24 cellular contexts compared by ENCODE assay signal in the genomic region with DNA sequence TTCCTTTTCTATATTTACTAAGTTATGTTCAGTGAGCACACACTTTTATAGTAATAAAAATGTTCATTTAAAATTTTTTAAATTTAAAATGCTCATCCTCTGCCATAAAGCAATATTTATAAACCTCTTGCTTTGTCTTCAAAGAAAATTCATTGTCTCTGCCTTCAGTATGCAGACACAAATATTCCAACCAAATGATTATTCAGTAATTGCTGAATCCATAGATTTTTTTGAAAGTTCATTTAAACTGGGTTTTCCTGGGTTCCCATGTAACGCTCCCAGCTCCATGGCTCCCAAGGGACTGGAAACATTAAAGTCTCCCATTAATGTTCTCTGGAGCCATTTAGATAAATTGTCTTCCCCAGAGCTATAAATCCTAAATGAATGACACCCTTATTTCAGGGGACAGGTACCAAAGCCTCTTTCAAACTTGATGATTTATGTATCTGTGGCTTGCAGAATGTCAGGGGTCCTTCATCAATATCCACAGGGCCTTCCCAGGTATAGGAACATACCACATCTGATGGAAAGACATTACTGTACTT.
"Had no signal": no experiment of that assay in that cellular context is flagged by ENCODE, and none has a peak within 500 bp of the region (broad histone marks: within the 10 kb centered on the region; RNA-seq: fewer than 3 reads in every experiment).

No MANE protein-coding gene starts in this region.

- H3K9me3 Mint-ChIP-seq: neural crest cell; stimulated activated naive CD8-positive, alpha-beta T cell treated with anti-CD3 and anti-CD28 coated beads, Interleukin-15, amount 100 ng/mL, for 72 hours had no signal

- H3K4me3 ChIP-seq: coronary artery, gastroesophageal sphincter, heart left ventricle, hepatocyte, left lung, pancreas, right lobe of liver, smooth muscle cell, thyroid gland had no signal

- H3K36me3 Mint-ChIP-seq: naive thymus-derived CD8-positive, alpha-beta T cell had no signal

- H3K27ac ChIP-seq: coronary artery, epithelial cell of prostate, foreskin keratinocyte, gastroesophageal sphincter, heart left ventricle, left lung, neutrophil, pancreas, right lobe of liver, thyroid gland had no signal

- H3K27ac Mint-ChIP-seq: naive thymus-derived CD8-positive, alpha-beta T cell; stimulated activated naive CD8-positive, alpha-beta T cell treated with anti-CD3 and anti-CD28 coated beads, Interleukin-15, amount 100 ng/mL, for 72 hours had no signal

- H3K4me3 Mint-ChIP-seq: naive thymus-derived CD8-positive, alpha-beta T cell; neural crest cell; stimulated activated naive CD8-positive, alpha-beta T cell treated with anti-CD3 and anti-CD28 coated beads, Interleukin-15, amount 100 ng/mL, for 72 hours had no signal

- H3K27me3 ChIP-seq: hepatocyte, pancreas, right lobe of liver, thyroid gland had no signal

- H3K4me1 Mint-ChIP-seq: stimulated activated naive CD8-positive, alpha-beta T cell treated with anti-CD3 and anti-CD28 coated beads, Interleukin-15, amount 100 ng/mL, for 72 hours had no signal

- DNase-seq: effector CD4-positive, alpha-beta T cell; foreskin keratinocyte; heart left ventricle; left cardiac atrium; left lung; mesendoderm; naive thymus-derived CD8-positive, alpha-beta T cell; pancreas; right lobe of liver; stimulated activated CD4-positive, alpha-beta T cell treated with anti-CD3 and anti-CD28 coated beads, Interleukin-12 subunit alpha, Interleukin-12 subunit beta, amount 100 ng/mL, for 4 hours; stimulated activated CD4-positive, alpha-beta T cell treated with anti-CD3 and anti-CD28 coated beads, Interleukin-1b, Interleukin-23, amount 100 ng/mL, for 48 hours; stimulated activated CD4-positive, alpha-beta T cell treated with anti-CD3 and anti-CD28 coated beads, Interleukin-4, amount 100 ng/mL, for 1 hour; stimulated activated CD8-positive, alpha-beta memory T cell treated with anti-CD3 and anti-CD28 coated beads, Interleukin-4, amount 100 ng/mL, for 48 hours; stimulated activated naive CD4-positive, alpha-beta T cell; stimulated activated naive CD8-positive, alpha-beta T cell treated with anti-CD3 and anti-CD28 coated beads, Interleukin-15, amount 100 ng/mL, for 72 hours; thyroid gland; trophoblast cell had no signal

- H3K9me3 ChIP-seq: heart left ventricle, left lung, neutrophil, pancreas, right lobe of liver, thyroid gland had no signal

- H3K36me3 ChIP-seq: gastroesophageal sphincter, heart left ventricle, left lung, neutrophil, pancreas, right lobe of liver, thyroid gland had no signal

- H3K4me1 ChIP-seq: foreskin keratinocyte, gastroesophageal sphincter, heart left ventricle, left lung, pancreas, right lobe of liver, thyroid gland had no signal
